ENCODE assay signal across 8 cellular contexts in genomic region chr10:124724279-124725027, GRCh38. TPM values are rescaled to one million over a fixed set of nuclear protein-coding genes. Genes with fewer than 3 reads are reported as not detected.
DNase-seq lines count a peak whose midpoint lies in the region; ATAC-seq and TF ChIP-seq lines count a peak whose summit lies in the region.

No MANE protein-coding gene starts in this region.

- H2AFZ ChIP-seq in OCI-LY3 (ENCODE audit: low read depth, low read length) = no peak overlapping the region

- ATAC-seq in HG02852 (IDR thresholded peaks at IDR 0.05; ENCODE audit: unreplicated experiment) = no peak

- TF ChIP-seq CTCF in OCI-LY3 (IDR thresholded peaks at IDR 0.05; ENCODE audit: low read depth, low read length) (no peak), esophagus muscularis mucosa (IDR thresholded peaks at IDR 0.05) (no peak), ovary (IDR thresholded peaks at IDR 0.05) (no peak)

- peaks cover 81% of the 10 kb centered on the region for H3K79me2 ChIP-seq in OCI-LY3 (ENCODE audit: low read length)

- no peaks in the 10 kb centered on the region for H3K9me3 ChIP-seq in BLaER1 treated with 17β-estradiol and CSF1 and Interleukin-3, amounts not matched to agents 10 nM and 100 nM (replicated peaks in 1 of 11)
- no peaks in the 10 kb centered on the region for H3K9me3 ChIP-seq in OCI-LY3 (ENCODE audit: insufficient read depth, low read length)
- no peaks in the 10 kb centered on the region for H3K9me3 ChIP-seq in esophagus muscularis mucosa
- H3K9me3 ChIP-seq in ovary = no peaks in the 10 kb centered on the region

- POLR2A ChIA-PET in HEK293T (lab: Yijun Ruan, JAX) = no interaction called here

- CTCF ChIA-PET in HEK293T (lab: Yijun Ruan, JAX) = no interaction called here

- peaks cover 0 to 16% (median 0%) of the 10 kb centered on the region in 11 experiments; a peak in 4 of 22 replicates for H3K36me3 ChIP-seq in BLaER1 treated with 17β-estradiol and CSF1 and Interleukin-3, amounts not matched to agents 10 nM and 100 nM
- H3K36me3 ChIP-seq in OCI-LY3 (replicated peaks; ENCODE audit: low read depth, low read length) (peaks cover 12% of the 10 kb centered on the region), esophagus muscularis mucosa (no peaks in the 10 kb centered on the region), ovary (no peaks in the 10 kb centered on the region)

- TF ChIP-seq POLR2A in esophagus muscularis mucosa (IDR thresholded peaks at IDR 0.05; ENCODE audit: low read depth) (no peak), ovary (IDR thresholded peaks at IDR 0.05) (no peak)

- TF ChIP-seq EP300 in esophagus muscularis mucosa (IDR thresholded peaks at IDR 0.05) = no peak
- TF ChIP-seq EP300 in ovary (IDR thresholded peaks at IDR 0.05) = no peak

- peaks cover 96 to 100% (median 99%) of the 10 kb centered on the region in 10 experiments for H3K4me1 ChIP-seq in BLaER1 treated with 17β-estradiol and CSF1 and Interleukin-3, amounts not matched to agents 10 nM and 100 nM
- H3K4me1 ChIP-seq in OCI-LY3 (ENCODE audit: low read length) = peaks cover 79% of the 10 kb centered on the region
- H3K4me1 ChIP-seq in esophagus muscularis mucosa = peaks cover 92 to 99% (median 98%) of the 10 kb centered on the region in 4 donors
- H3K4me1 ChIP-seq in ovary (ENCODE audit: insufficient read depth) = peaks cover 47% of the 10 kb centered on the region

- peaks cover 0 to 54% (median 30%) of the 10 kb centered on the region in 11 experiments; a peak in 13 of 22 replicates for H4K20me1 ChIP-seq in BLaER1 treated with 17β-estradiol and CSF1 and Interleukin-3, amounts not matched to agents 10 nM and 100 nM
- H4K20me1 ChIP-seq in OCI-LY3 (ENCODE audit: insufficient read depth, low read length) = peaks cover 19% of the 10 kb centered on the region

- no peak overlapping the region for H3K4me3 ChIP-seq in BLaER1 treated with 17β-estradiol and CSF1 and Interleukin-3, amounts not matched to agents 10 nM and 100 nM
- H3K4me3 ChIP-seq in OCI-LY3 (ENCODE audit: low read length) (0 out of 2 replicates have a peak overlapping the region, but pooled peaks have one; percentile 42), esophagus muscularis mucosa (no peak overlapping the region), ovary (no peak overlapping the region)

- WGBS in esophagus muscularis mucosa = 73% methylated on average over 13 of the region's 20 CpGs
- 65 to 76% (median 68%) methylated on average over 19 to 20 of the region's 20 CpGs for whole genome bisulfite sequencing in ovary, 3 donors

- intact Hi-C loops in esophagus muscularis mucosa (cut with DNase I) = loop anchor here (5.0 kb wide), 1 partner anchor 77 kb away; no protein-coding TSS in a partner anchor
- intact Hi-C loops in ovary (cut with DNase I) = loop anchor here in 1 of 4 donors (10.0 kb wide), 1 partner anchor 80 kb away; no protein-coding TSS in a partner anchor

- peak overlapping the region; percentile 59 to 93 (median 76); a peak in 21 of 22 replicates for H3K27ac ChIP-seq in BLaER1 treated with 17β-estradiol and CSF1 and Interleukin-3, amounts not matched to agents 10 nM and 100 nM
- H3K27ac ChIP-seq in OCI-LY3 (ENCODE audit: low read length) (no peak overlapping the region), esophagus muscularis mucosa (replicated peaks in 1 of 4) (peak overlapping the region; percentile 75 to 82 (median 80)), ovary (peak overlapping the region; percentile 57)

- DNase-seq in esophagus muscularis mucosa (ENCODE audit: extremely low spot score) (no peak), ovary (peak in 2 of 5 donors; percentile 36 to 46), HEK293T (ENCODE audit: extremely low spot score) (no peak), KG1 (lab: John Stamatoyannopoulos, UW) (no peak), A172 (ENCODE audit: low spot score) (no peak)

- peak overlapping the region; percentile 63 to 77 (median 68) for H3K9ac ChIP-seq in BLaER1 treated with 17β-estradiol and CSF1 and Interleukin-3, amounts not matched to agents 10 nM and 100 nM
- no peak overlapping the region for H3K9ac ChIP-seq in OCI-LY3 (ENCODE audit: low read length)

- no peaks in the 10 kb centered on the region for H3K27me3 ChIP-seq in BLaER1 treated with 17β-estradiol and CSF1 and Interleukin-3, amounts not matched to agents 10 nM and 100 nM
- H3K27me3 ChIP-seq in OCI-LY3 (ENCODE audit: low read depth, low read length) (no peaks in the 10 kb centered on the region), esophagus muscularis mucosa (no peaks in the 10 kb centered on the region), ovary (no peaks in the 10 kb centered on the region)

- peak overlapping the region; percentile 79 to 92 (median 86) for H3K4me2 ChIP-seq in BLaER1 treated with 17β-estradiol and CSF1 and Interleukin-3, amounts not matched to agents 10 nM and 100 nM
- H3K4me2 ChIP-seq in OCI-LY3 (ENCODE audit: low read length) = peak overlapping the region; percentile 71

TF ChIP-seq in HEK293T, 16 proteins besides CTCF, POLR2A, EP300 and RAD21:
- TF ChIP-seq FOXA1 (IDR thresholded peaks at IDR 0.05) (no peak), FOXM1 (IDR thresholded peaks at IDR 0.05; ENCODE audit: borderline replicate concordance) (no peak), TARDBP (IDR thresholded peaks at IDR 0.05) (no peak), LEF1 (IDR thresholded peaks at IDR 0.05; ENCODE audit: borderline replicate concordance) (no peak), PKNOX1 (IDR thresholded peaks at IDR 0.05) (no peak), FOXK2 (IDR thresholded peaks at IDR 0.05) (no peak), CTBP1 (IDR thresholded peaks at IDR 0.05; ENCODE audit: borderline replicate concordance) (no peak), ELF4 (IDR thresholded peaks at IDR 0.05) (no peak), HDGF (IDR thresholded peaks at IDR 0.05; ENCODE audit: borderline replicate concordance) (no peak), ZNF384 (IDR thresholded peaks at IDR 0.05) (no peak), NFRKB (IDR thresholded peaks at IDR 0.05) (no peak), SUZ12 (IDR thresholded peaks at IDR 0.05) (no peak), SP1 (IDR thresholded peaks at IDR 0.05) (no peak), ARNT (IDR thresholded peaks at IDR 0.05) (no peak), L3MBTL2 (conservative IDR thresholded peaks at IDR 0.05) (no peak), BHLHE40 (IDR thresholded peaks at IDR 0.05; ENCODE audit: borderline replicate concordance) (no peak)

RNA-seq across cellular contexts. Expression of gene FAM53B, which starts 19.7 kb away (rescaled TPM):
- total RNA-seq in esophagus muscularis mucosa (10 to 100 TPM; 25.2 to 43.3 (median 34.7) TPM), ovary (10 to 100 TPM; 29.8 to 77.6 (median 47.8) TPM)
- polyA plus RNA-seq in ovary = 10 to 100 TPM in 1 of 2 donors, 1 to 10 TPM in 1; 9.7 to 21.3 TPM
- total RNA-seq in A172 (2014; rRNA removed; shearing (Covaris generic)) = 8.5 and 8.7 TPM in 2 replicates
